In genomic region chr20:54209216-54209813, GRCh38 we compare ENCODE assay signal across 10 cellular contexts. TPM values are rescaled to one million over a fixed set of nuclear protein-coding genes. Genes with fewer than 3 reads are reported as not detected.
A peak's percentile ranks its signal among the peaks of the same experiment; 100 is the strongest.
DNase-seq lines count a peak whose midpoint lies in the region; TF ChIP-seq lines count a peak whose summit lies in the region.
"Had no signal": no experiment of that assay in that cellular context is flagged by ENCODE, and none has a peak within 500 bp of the region (broad histone marks: within the 10 kb centered on the region; RNA-seq: fewer than 3 reads in every experiment).

No MANE protein-coding gene starts in this region.

- no peaks in the 10 kb centered on the region for H3K27me3 Mint-ChIP-seq in MCF 10A (ENCODE audit: insufficient read depth, unreplicated experiment)

- H3K9me3 ChIP-seq in A673 (ENCODE audit: low read depth, low read length, poor library complexity, severe bottlenecking), result no peaks in the 10 kb centered on the region
- H3K9me3 ChIP-seq in HUES48 (ENCODE audit: control insufficient read depth, insufficient read depth, low read length), result no peaks in the 10 kb centered on the region
- no peaks in the 10 kb centered on the region for H3K9me3 ChIP-seq in muscle layer of colon (ENCODE audit: low read length)

- H3K4me3 ChIP-seq in A673 (ENCODE audit: low read depth, low read length, poor library complexity, severe bottlenecking), result peak overlapping the region; percentile 98
- peak overlapping the region; percentile 90 for H3K4me3 ChIP-seq in HUES48 (ENCODE audit: low read depth, low read length)
- H3K4me3 ChIP-seq in muscle layer of colon (ENCODE audit: low read depth in 1 of 2, low read length in 2 of 2), result peak overlapping the region; percentile 87 to 95

- H3K36me3 ChIP-seq in A673 (ENCODE audit: insufficient read depth, low read length, poor library complexity, severe bottlenecking) (peaks cover 7% of the 10 kb centered on the region), HUES48 (ENCODE audit: control insufficient read depth, insufficient read depth, low read length) (peaks cover 20% of the 10 kb centered on the region), muscle layer of colon (ENCODE audit: insufficient read depth, low read length) (peaks cover 3% of the 10 kb centered on the region)

- peak overlapping the region; percentile 76 for H3K4me3 Mint-ChIP-seq in MCF 10A (ENCODE audit: unreplicated experiment)

- H3K4me1 ChIP-seq in A673 (ENCODE audit: insufficient read depth, low read length, poor library complexity, severe bottlenecking) (peaks cover 12% of the 10 kb centered on the region), HUES48 (ENCODE audit: control insufficient read depth, insufficient read depth, low read length) (peaks cover 8% of the 10 kb centered on the region), muscle layer of colon (ENCODE audit: insufficient read depth, low read length) (peaks cover 27% of the 10 kb centered on the region)

- POLR2A ChIA-PET in A673 (lab: Charles Lee; ENCODE audit: low non-redundant PET), result no interaction called here
- POLR2A ChIA-PET in MCF 10A (lab: Yijun Ruan, JAX), result interaction anchor here (0.6 to 2.8 kb wide), 15 partner anchors 10 to 567 kb away, joined by 3 to 27 read pairs (median 10); no protein-coding TSS in a partner anchor

- TSS peak; percentile 47 for BruUV-seq in A673 (replicated peaks; lab: Mats Ljungman, UMichigan)
- TSS peak; percentile 33 for BruUV-seq in MCF 10A (replicated peaks; lab: Mats Ljungman, UMichigan)

- H3K27ac ChIP-seq in A673 (ENCODE audit: low read depth, low read length, poor library complexity, severe bottlenecking) (peak overlapping the region; percentile 100), HUES48 (ENCODE audit: low read depth, low read length) (no peak overlapping the region), muscle layer of colon (ENCODE audit: low read depth, low read length) (no peak overlapping the region)

- TF ChIP-seq CTCF in A673 (conservative IDR thresholded peaks at IDR 0.05; ENCODE audit: low read depth, low read length), result no peak
- TF ChIP-seq CTCF in MCF 10A (IDR thresholded peaks at IDR 0.05; ENCODE audit: unreplicated experiment), result no peak

- DNase-seq in A673 (ENCODE audit: low spot score), result no peak
- DNase-seq in MCF 10A (ENCODE audit: unreplicated experiment), result no peak
- no peak for DNase-seq in HPDE6-E6E7 (ENCODE audit: extremely low spot score)
- no peak for DNase-seq in hepatic stellate cell (ENCODE audit: low spot score)
- DNase-seq in NCI-H510A (lab: John Stamatoyannopoulos, UW), result no peak
- no peak for DNase-seq in NCI-H146 treated with DMSO at 0.1 percent for 48 hours (lab: John Stamatoyannopoulos, UW; ENCODE audit: unreplicated experiment)
- DNase-seq: SHP77 treated with DMSO at 0.1 percent for 48 hours had no signal

- H3K9me3 Mint-ChIP-seq in MCF 10A (ENCODE audit: unreplicated experiment), result no peaks in the 10 kb centered on the region

- H3K4me1 Mint-ChIP-seq in MCF 10A (ENCODE audit: insufficient read depth, unreplicated experiment), result peaks cover 16% of the 10 kb centered on the region

- peak overlapping the region; percentile 100 for H3K27ac Mint-ChIP-seq in MCF 10A (ENCODE audit: low read depth, unreplicated experiment)

- H3K9ac ChIP-seq in HUES48 (ENCODE audit: low read depth, low read length) (peak overlapping the region; percentile 14; the same call in 1 of the 2 replicates), muscle layer of colon (ENCODE audit: low read length) (peak overlapping the region; percentile 58)

- intact Hi-C loops in A673 (cut with micrococcal nuclease; ENCODE audit: unreplicated experiment) (no loop called here), MCF 10A (cut with micrococcal nuclease) (no loop called here)

- CTCF ChIA-PET in A673 (lab: Charles Lee) (no interaction called here), MCF 10A (lab: Yijun Ruan, JAX) (interaction anchor here (0.6 to 26.8 kb wide), 17 partner anchors 10 to 931 kb away, joined by 3 to 1436 read pairs (median 6); no protein-coding TSS in a partner anchor)

- peaks cover 8% of the 10 kb centered on the region for H3K36me3 Mint-ChIP-seq in MCF 10A (ENCODE audit: insufficient read depth, unreplicated experiment)

- H3K27me3 ChIP-seq in A673 (replicated peaks; ENCODE audit: insufficient read depth, low read depth, low read length, poor library complexity) (no peaks in the 10 kb centered on the region), HUES48 (ENCODE audit: control insufficient read depth, insufficient read depth, low read length) (no peaks in the 10 kb centered on the region), muscle layer of colon (ENCODE audit: control insufficient read depth in 1 of 2, insufficient read depth in 2 of 2, low read length in 2 of 2) (no peaks in the 10 kb centered on the region)

RNA-seq across cellular contexts. Expression of gene PFDN4, which starts 1.4 kb away (rescaled TPM):
- total RNA-seq in A673 (2021), result 62.1 and 76.0 TPM in 2 replicates
- 37.0 and 45.4 TPM in 2 replicates for total RNA-seq in MCF 10A (2022)

RNA-seq across cellular contexts. Expression of gene CYP24A1, which starts 35.5 kb away (rescaled TPM):
- total RNA-seq in A673 (2021), result 0.33 and 0.56 TPM in 2 replicates
- total RNA-seq in MCF 10A (2022), result 0.28 and 0.34 TPM in 2 replicates
- total RNA-seq: glomerular endothelial cell had no signal
